In the genomic region with DNA sequence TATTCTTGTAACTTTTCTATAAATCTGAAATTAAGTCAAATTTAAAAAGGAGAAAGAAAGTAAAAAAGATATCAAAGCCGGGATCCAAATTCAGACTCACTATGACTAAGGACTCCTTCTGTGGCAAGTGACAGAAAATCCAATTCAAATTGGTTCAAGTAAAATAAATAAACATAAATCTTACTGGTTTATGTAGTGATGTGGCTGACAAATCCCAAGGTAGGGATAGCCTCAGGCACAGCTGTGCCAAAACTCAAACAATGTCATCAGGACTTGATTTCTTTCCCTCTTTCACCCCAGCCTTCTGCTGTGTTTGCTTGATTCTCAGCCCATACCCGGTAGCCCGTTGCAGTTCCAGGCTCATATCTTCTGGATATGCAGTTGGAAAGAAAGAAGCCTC, we compare ENCODE assay signal across 30 cellular contexts.
"Had no signal": no experiment of that assay in that cellular context is flagged by ENCODE, and none has a peak within 500 bp of the region (broad histone marks: within the 10 kb centered on the region; RNA-seq: fewer than 3 reads in every experiment).

No MANE protein-coding gene starts in this region.

- H3K27ac ChIP-seq: ascending aorta, cardiac muscle cell, coronary artery, dorsolateral prefrontal cortex, hepatocyte, neutrophil, parathyroid adenoma, psoas muscle, right atrium auricular region, testis, transverse colon had no signal

- H3K27me3 ChIP-seq: ascending aorta, cardiac muscle cell, hepatocyte, right atrium auricular region, testis, transverse colon had no signal

- H3K36me3 ChIP-seq: ascending aorta, cardiac muscle cell, neutrophil, right atrium auricular region, transverse colon had no signal

- H3K4me3 ChIP-seq: ascending aorta, cardiac muscle cell, coronary artery, dorsolateral prefrontal cortex, hepatocyte, psoas muscle, right atrium auricular region, smooth muscle cell, testis, transverse colon had no signal

- H3K4me1 ChIP-seq: ascending aorta, parathyroid adenoma, psoas muscle, right atrium auricular region, testis, transverse colon had no signal

- H3K9me3 ChIP-seq: neutrophil, psoas muscle, testis had no signal

- H3K79me2 ChIP-seq: hepatocyte, parathyroid adenoma had no signal

- H3K36me3 Mint-ChIP-seq: activated naive CD8-positive, alpha-beta T cell treated with anti-CD3 and anti-CD28 coated beads for 36 hours; brain; naive B cell had no signal

- DNase-seq: activated B cell treated with CpG ODN at 0.5 μM for 24 hours; activated CD4-positive, alpha-beta T cell treated with anti-CD3 and anti-CD28 coated beads for 4 hours; activated CD4-positive, alpha-beta T cell treated with anti-CD3 and anti-CD28 coated beads, Interleukin-2, amount 50 U/mL, for 4 hours; activated effector memory CD4-positive, alpha-beta T cell treated with anti-CD3 and anti-CD28 coated beads, Interleukin-2, amount 50 U/mL, for 16 hours; activated naive CD4-positive, alpha-beta T cell treated with anti-CD3 and anti-CD28 coated beads for 36 hours; activated naive CD8-positive, alpha-beta T cell treated with anti-CD3 and anti-CD28 coated beads for 36 hours; dorsolateral prefrontal cortex; effector memory CD4-positive, alpha-beta T cell; erythroblast; left cardiac atrium; left ventricle myocardium superior; naive B cell; nephron progenitor cell; psoas muscle; stimulated activated CD4-positive, alpha-beta T cell treated with anti-CD3 and anti-CD28 coated beads, Interleukin-1b, Interleukin-23, amount 100 ng/mL, for 48 hours; stimulated activated naive CD4-positive, alpha-beta T cell; T-helper 1 cell; testis; transverse colon had no signal

- H3K4me1 Mint-ChIP-seq: activated B cell treated with CpG ODN at 0.5 μM for 24 hours had no signal

- H3K4me3 Mint-ChIP-seq: activated B cell treated with CpG ODN at 0.5 μM for 24 hours; activated naive CD4-positive, alpha-beta T cell treated with anti-CD3 and anti-CD28 coated beads for 36 hours; activated naive CD8-positive, alpha-beta T cell treated with anti-CD3 and anti-CD28 coated beads for 36 hours; activated T-helper 1 cell treated with anti-CD3 and anti-CD28 coated beads, Interleukin-12 subunit alpha, Interleukin-12 subunit beta, Interleukin-2, Interleukin-4 antibody, amounts not matched to agents 30 ng/mL and 10 ng/mL and 1 ng/mL, durations not matched to agents 14 hours and 24 hours and 36 hours; brain; naive B cell; nephron progenitor cell; T-helper 2 cell treated with Interferon-gamma antibody and Interleukin-4, amounts not matched to agents 5 μg/mL and 100 μg/mL, for 36 hours had no signal

- H3K4me2 ChIP-seq: hepatocyte, smooth muscle cell had no signal

- H2AFZ ChIP-seq: hepatocyte, parathyroid adenoma had no signal

- H3K9me3 Mint-ChIP-seq: nephron progenitor cell; T-helper 2 cell treated with Interferon-gamma antibody and Interleukin-4, amounts not matched to agents 5 μg/mL and 100 μg/mL, for 36 hours had no signal

- H3K9ac ChIP-seq: parathyroid adenoma had no signal

- H3K27ac Mint-ChIP-seq: activated B cell treated with CpG ODN at 0.5 μM for 24 hours; activated naive CD4-positive, alpha-beta T cell treated with anti-CD3 and anti-CD28 coated beads for 36 hours; activated naive CD8-positive, alpha-beta T cell treated with anti-CD3 and anti-CD28 coated beads for 36 hours; activated T-helper 1 cell treated with anti-CD3 and anti-CD28 coated beads, Interleukin-12 subunit alpha, Interleukin-12 subunit beta, Interleukin-2, Interleukin-4 antibody, amounts not matched to agents 30 ng/mL and 10 ng/mL and 1 ng/mL, durations not matched to agents 14 hours and 24 hours and 36 hours; naive B cell; nephron progenitor cell; T-helper 2 cell treated with Interferon-gamma antibody and Interleukin-4, amounts not matched to agents 5 μg/mL and 100 μg/mL, for 36 hours had no signal
